Comparison of ENCODE assay signal across 8 cellular contexts in genomic region chr5:158435161-158435616, GRCh38.
A peak's percentile ranks its signal among the peaks of the same experiment; 100 is the strongest.
DNase-seq lines count a peak whose midpoint lies in the region; ATAC-seq and TF ChIP-seq lines count a peak whose summit lies in the region.

No MANE protein-coding gene starts in this region.

- TF ChIP-seq CTCF in GM10266 (IDR thresholded peaks at IDR 0.05; ENCODE audit: control insufficient read depth, insufficient read depth, low read depth, missing control alignments) (no peak), MM.1S (IDR thresholded peaks at IDR 0.05; ENCODE audit: low read length) (no peak), foreskin keratinocyte (conservative IDR thresholded peaks at IDR 0.05) (no peak), CD14-positive monocyte (IDR thresholded peaks at IDR 0.05) (no peak), GM13977 (IDR thresholded peaks at IDR 0.05; ENCODE audit: extremely low read depth, insufficient read depth, missing control alignments) (no peak)

- peak overlapping the region in 1 of 7 donors; percentile 72 for H3K27ac Mint-ChIP-seq in CD14-positive monocyte

- H3K4me3 ChIP-seq in MM.1S (ENCODE audit: low read length): peak overlapping the region; percentile 19; the same call in 1 of the 2 replicates

- no peaks in the 10 kb centered on the region for H3K79me2 ChIP-seq in MM.1S (ENCODE audit: low read length)

- H3K4me2 ChIP-seq in MM.1S (ENCODE audit: low read depth, low read length): peak overlapping the region; percentile 73

- no peaks in the 10 kb centered on the region for H3K27me3 ChIP-seq in MM.1S (replicated peaks; ENCODE audit: insufficient read depth, low read length)
- H3K27me3 ChIP-seq in foreskin keratinocyte: no peaks in the 10 kb centered on the region

- H3K4me3 Mint-ChIP-seq in CD14-positive monocyte: no peak overlapping the region

- no peaks in the 10 kb centered on the region for H3K27me3 Mint-ChIP-seq in CD14-positive monocyte (ENCODE audit: low read depth in 3 of 3)

- peak overlapping the region; percentile 47 for H2AFZ ChIP-seq in MM.1S (ENCODE audit: low read length)

- H3K36me3 ChIP-seq in MM.1S (replicated peaks; ENCODE audit: insufficient read depth, low read length): no peaks in the 10 kb centered on the region

- peaks cover 71% of the 10 kb centered on the region for H3K4me1 ChIP-seq in MM.1S (ENCODE audit: low read length)
- peaks cover 11% of the 10 kb centered on the region for H3K4me1 ChIP-seq in foreskin keratinocyte

- no peak overlapping the region for H3K9ac ChIP-seq in MM.1S (ENCODE audit: low read length)

- H3K27ac ChIP-seq in MM.1S (ENCODE audit: low read length) (peak overlapping the region; percentile 65), foreskin keratinocyte (no peak overlapping the region)

- no peaks in the 10 kb centered on the region for H3K9me3 ChIP-seq in MM.1S (replicated peaks; ENCODE audit: insufficient read depth, low read length)

- peak; percentile 75 for ATAC-seq in GM21737 (IDR thresholded peaks at IDR 0.05; ENCODE audit: unreplicated experiment)
- ATAC-seq in foreskin keratinocyte: peak; percentile 70

- peaks cover 0 to 3% (median 0%) of the 10 kb centered on the region in 7 donors for H3K9me3 Mint-ChIP-seq in CD14-positive monocyte

- peaks cover 38% of the 10 kb centered on the region for H3F3A ChIP-seq in MM.1S (ENCODE audit: insufficient read depth, low read length)

- no peaks in the 10 kb centered on the region for H3K9me2 ChIP-seq in MM.1S (replicated peaks; ENCODE audit: insufficient read depth, low read length)

- no peaks in the 10 kb centered on the region for H4K20me1 ChIP-seq in MM.1S (ENCODE audit: insufficient read depth, low read length)

- in situ Hi-C loops in GM13977 (cut with MboI; ENCODE audit: low pct_unique_long_range_greater_than_20kb, low sequenced_read_pairs, unreplicated experiment): no loop called here

- peak; percentile 25 for DNase-seq in GM10266 (ENCODE audit: extremely low spot score)
- DNase-seq in MM.1S: peak; percentile 84
- peak in 1 of 2 donors; percentile 55 for DNase-seq in foreskin keratinocyte
- no peak for DNase-seq in NCI-H446 (lab: John Stamatoyannopoulos, UW)
- no peak for DNase-seq in CD14-positive monocyte (ENCODE audit: low spot score)
- no peak for DNase-seq in NCI-H748 (lab: John Stamatoyannopoulos, UW; ENCODE audit: unreplicated experiment)
- DNase-seq in GM13977 (ENCODE audit: low spot score): no peak

- intact Hi-C loops in CD14-positive monocyte (cut with micrococcal nuclease): no loop called here

- H3K4me1 Mint-ChIP-seq in CD14-positive monocyte: peaks cover 26% of the 10 kb centered on the region

- H3K36me3 Mint-ChIP-seq in CD14-positive monocyte: no peaks in the 10 kb centered on the region

Comparison
In these comparisons a context has a peak if more than half of its experiments do, and no peak if none do; other contexts are left out.
1. DNase-seq: peak in GM10266 (single experiment) and MM.1S (single experiment); none in NCI-H446 (0 of 2), CD14-positive monocyte (single experiment), NCI-H748 (single experiment) and GM13977 (single experiment).